ENCODE assay signal across 8 cellular contexts in genomic region chr5:78985407-78986223, GRCh38. TPM values are rescaled to one million over a fixed set of nuclear protein-coding genes. Genes with fewer than 3 reads are reported as not detected.
DNase-seq lines count a peak whose midpoint lies in the region; ATAC-seq and TF ChIP-seq lines count a peak whose summit lies in the region.

No MANE protein-coding gene starts in this region.

- no peaks in the 10 kb centered on the region for H3K9me3 Mint-ChIP-seq in activated CD8-positive, alpha-beta T cell treated with anti-CD3 and anti-CD28 coated beads for 36 hours
- no peaks in the 10 kb centered on the region for H3K9me3 Mint-ChIP-seq in endothelial cell (ENCODE audit: unreplicated experiment)
- no peaks in the 10 kb centered on the region for H3K9me3 Mint-ChIP-seq in stimulated activated naive B cell treated with anti-CD40 and anti-IgM and Interleukin-4, amounts not matched to agents 10 μg/mL and 1 μg/mL and 100 μg/mL, for 72 hours

- H3K27me3 Mint-ChIP-seq in activated CD8-positive, alpha-beta T cell treated with anti-CD3 and anti-CD28 coated beads for 36 hours, result no peaks in the 10 kb centered on the region
- H3K27me3 Mint-ChIP-seq in endothelial cell (ENCODE audit: unreplicated experiment), result no peaks in the 10 kb centered on the region
- no peaks in the 10 kb centered on the region for H3K27me3 Mint-ChIP-seq in stimulated activated naive B cell treated with anti-CD40 and anti-IgM and Interleukin-4, amounts not matched to agents 10 μg/mL and 1 μg/mL and 100 μg/mL, for 72 hours

- peak; percentile 66 for ATAC-seq in HG02938 (IDR thresholded peaks at IDR 0.05; ENCODE audit: unreplicated experiment)
- ATAC-seq in activated CD8-positive, alpha-beta T cell treated with anti-CD3 and anti-CD28 coated beads for 36 hours, result peak; percentile 81
- ATAC-seq in stimulated activated naive B cell treated with anti-CD40 and anti-IgM and Interleukin-4, amounts not matched to agents 10 μg/mL and 1 μg/mL and 100 μg/mL, for 72 hours (replicated peaks), result peak; percentile 82 to 83

- TF ChIP-seq CTCF in activated CD8-positive, alpha-beta T cell treated with anti-CD3 and anti-CD28 coated beads for 36 hours (IDR thresholded peaks at IDR 0.05), result no peak
- TF ChIP-seq CTCF in endothelial cell (IDR thresholded peaks at IDR 0.05; ENCODE audit: unreplicated experiment), result no peak

- peaks cover 37% of the 10 kb centered on the region for H3K4me1 Mint-ChIP-seq in activated CD8-positive, alpha-beta T cell treated with anti-CD3 and anti-CD28 coated beads for 36 hours (ENCODE audit: low read depth)
- peaks cover 14% of the 10 kb centered on the region for H3K4me1 Mint-ChIP-seq in endothelial cell (ENCODE audit: unreplicated experiment)
- H3K4me1 Mint-ChIP-seq in stimulated activated naive B cell treated with anti-CD40 and anti-IgM and Interleukin-4, amounts not matched to agents 10 μg/mL and 1 μg/mL and 100 μg/mL, for 72 hours, result peaks cover 14 to 48% of the 10 kb centered on the region in 2 donors

- POLR2A ChIA-PET in activated CD8-positive, alpha-beta T cell treated with anti-CD3 and anti-CD28 coated beads for 36 hours (lab: Charles Lee), result interaction anchor here (0.7 to 3.2 kb wide), 3 partner anchors 9 to 190 kb away, joined by 3 to 16 read pairs (median 4); no protein-coding TSS in a partner anchor

- H3K4me3 Mint-ChIP-seq in activated CD8-positive, alpha-beta T cell treated with anti-CD3 and anti-CD28 coated beads for 36 hours, result peak overlapping the region; percentile 87
- H3K4me3 Mint-ChIP-seq in endothelial cell (ENCODE audit: unreplicated experiment), result peak overlapping the region; percentile 93
- H3K4me3 Mint-ChIP-seq in stimulated activated naive B cell treated with anti-CD40 and anti-IgM and Interleukin-4, amounts not matched to agents 10 μg/mL and 1 μg/mL and 100 μg/mL, for 72 hours, result peak overlapping the region; percentile 86 to 89

- peak overlapping the region; percentile 97 for H3K27ac Mint-ChIP-seq in activated CD8-positive, alpha-beta T cell treated with anti-CD3 and anti-CD28 coated beads for 36 hours
- H3K27ac Mint-ChIP-seq in endothelial cell (ENCODE audit: unreplicated experiment), result no peak overlapping the region
- H3K27ac Mint-ChIP-seq in stimulated activated naive B cell treated with anti-CD40 and anti-IgM and Interleukin-4, amounts not matched to agents 10 μg/mL and 1 μg/mL and 100 μg/mL, for 72 hours, result peak overlapping the region; percentile 99

- CTCF ChIA-PET in activated CD8-positive, alpha-beta T cell treated with anti-CD3 and anti-CD28 coated beads for 36 hours (lab: Charles Lee), result interaction anchor here (1.2 to 6.6 kb wide), 5 partner anchors 9 to 147 kb away, joined by 3 to 57 read pairs (median 3); no protein-coding TSS in a partner anchor

- no peaks in the 10 kb centered on the region for H3K36me3 Mint-ChIP-seq in activated CD8-positive, alpha-beta T cell treated with anti-CD3 and anti-CD28 coated beads for 36 hours (ENCODE audit: low read depth)
- H3K36me3 Mint-ChIP-seq in endothelial cell (ENCODE audit: low read depth, unreplicated experiment), result no peaks in the 10 kb centered on the region
- H3K36me3 Mint-ChIP-seq in stimulated activated naive B cell treated with anti-CD40 and anti-IgM and Interleukin-4, amounts not matched to agents 10 μg/mL and 1 μg/mL and 100 μg/mL, for 72 hours, result no peaks in the 10 kb centered on the region

- intact Hi-C loops in activated CD8-positive, alpha-beta T cell treated with anti-CD3 and anti-CD28 coated beads for 36 hours (cut with micrococcal nuclease), result no loop called here

- DNase-seq in SIG-M5 treated with dmso at 0.1 percent for 504 hours (lab: John Stamatoyannopoulos, UW; ENCODE audit: unreplicated experiment), result peak; percentile 30
- DNase-seq in SIG-M5 (lab: John Stamatoyannopoulos, UW), result no peak
- peak; percentile 8 for DNase-seq in NCI-H446 treated with DMSO at 0.1 percent for 48 hours (lab: John Stamatoyannopoulos, UW)
- peak; percentile 89 for DNase-seq in activated CD8-positive, alpha-beta T cell treated with anti-CD3 and anti-CD28 coated beads for 36 hours
- DNase-seq in endothelial cell (ENCODE audit: low spot score), result no peak
- peak; percentile 36 for DNase-seq in mucosa of gallbladder (ENCODE audit: low spot score)
- peak; percentile 78 for DNase-seq in stimulated activated naive B cell treated with anti-CD40 and anti-IgM and Interleukin-4, amounts not matched to agents 10 μg/mL and 1 μg/mL and 100 μg/mL, for 72 hours

RNA-seq across cellular contexts. Expression of gene ARSB, which starts 0.5 kb away (rescaled TPM):
- 1 to 10 TPM; 8.8 to 9.1 TPM for total RNA-seq in activated CD8-positive, alpha-beta T cell treated with anti-CD3 and anti-CD28 coated beads for 36 hours
- total RNA-seq in endothelial cell (ENCODE audit: unreplicated experiment) (19.3 TPM), mucosa of gallbladder (13.6 TPM)

Comparison
In these comparisons a context has a peak if more than half of its experiments do, and no peak if none do; other contexts are left out.
1. DNase-seq: peak in SIG-M5 treated with dmso at 0.1 percent for 504 hours (single experiment), NCI-H446 treated with DMSO at 0.1 percent for 48 hours (single experiment), activated CD8-positive, alpha-beta T cell treated with anti-CD3 and anti-CD28 coated beads for 36 hours (single experiment), mucosa of gallbladder (single experiment) and stimulated activated naive B cell treated with anti-CD40 and anti-IgM and Interleukin-4, amounts not matched to agents 10 μg/mL and 1 μg/mL and 100 μg/mL, for 72 hours (single experiment); none in SIG-M5 (single experiment) and endothelial cell (single experiment).
2. Peak in every context shown above with its lines, with median percentiles within 50 percentile points of each other: ATAC-seq and H3K4me3 Mint-ChIP-seq.